ENCODE assay signal across 13 cellular contexts in the genomic region with DNA sequence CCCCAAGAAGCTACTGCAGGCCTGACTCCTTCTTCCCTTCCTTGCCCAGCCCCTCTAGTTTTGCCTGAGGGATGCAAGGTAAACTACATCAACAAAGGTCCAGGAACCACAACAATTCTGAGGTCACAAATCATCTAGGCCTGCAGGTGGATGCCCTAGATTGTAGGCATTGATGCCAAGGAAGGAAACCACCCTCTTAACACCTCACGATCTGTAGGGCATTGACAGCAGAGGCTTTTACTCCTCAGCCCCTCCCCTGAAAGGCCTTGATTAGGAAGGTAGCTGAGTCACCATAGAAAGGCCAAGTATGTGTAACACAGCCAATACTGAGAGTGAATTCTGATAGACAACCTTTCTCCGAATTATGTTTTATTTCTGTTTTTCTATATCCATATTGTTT. TPM values are rescaled to one million over a fixed set of nuclear protein-coding genes. Genes with fewer than 3 reads are reported as not detected.
DNase-seq lines count a peak whose midpoint lies in the region; ATAC-seq lines count a peak whose summit lies in the region.
"Had no signal": no experiment of that assay in that cellular context is flagged by ENCODE, and none has a peak within 500 bp of the region (broad histone marks: within the 10 kb centered on the region; RNA-seq: fewer than 3 reads in every experiment).

No MANE protein-coding gene starts in this region.

- POLR2A ChIA-PET in activated CD4-positive, alpha-beta memory T cell treated with anti-CD3 and anti-CD28 coated beads for 36 hours (lab: Charles Lee), result no interaction called here

- H3K27ac ChIP-seq in substantia nigra (ENCODE audit: low read depth, low read length, poor library complexity, severe bottlenecking), result no peak overlapping the region
- H3K27ac ChIP-seq: dorsolateral prefrontal cortex, left ventricle myocardium inferior had no signal

- peaks cover 27% of the 10 kb centered on the region for H3K4me1 Mint-ChIP-seq in activated CD4-positive, alpha-beta memory T cell treated with anti-CD3 and anti-CD28 coated beads for 36 hours (ENCODE audit: low read depth)

- H3K36me3 Mint-ChIP-seq in activated CD4-positive, alpha-beta memory T cell treated with anti-CD3 and anti-CD28 coated beads for 36 hours, result peaks cover 5% of the 10 kb centered on the region

- no peak overlapping the region for H3K27ac Mint-ChIP-seq in activated CD4-positive, alpha-beta memory T cell treated with anti-CD3 and anti-CD28 coated beads for 36 hours

- peaks cover 5% of the 10 kb centered on the region for H3K9me3 Mint-ChIP-seq in activated CD4-positive, alpha-beta memory T cell treated with anti-CD3 and anti-CD28 coated beads for 36 hours

- DNase-seq in activated CD4-positive, CD25-positive, alpha-beta regulatory T cell treated with anti-CD3 and anti-CD28 coated beads, Interleukin-2, amount 50 U/mL, for 72 hours, result no peak
- peak; percentile 20 for DNase-seq in activated CD4-positive, alpha-beta memory T cell treated with anti-CD3 and anti-CD28 coated beads for 36 hours
- DNase-seq in kidney tubule cell (ENCODE audit: low spot score) (peak; percentile 42), substantia nigra (lab: John Stamatoyannopoulos, UW) (no peak), AG08395 (ENCODE audit: low spot score) (no peak)
- DNase-seq: ACHN, dorsolateral prefrontal cortex, glutamatergic neuron, left ventricle myocardium inferior, NCI-H187 had no signal

- no peaks in the 10 kb centered on the region for H3K27me3 Mint-ChIP-seq in activated CD4-positive, alpha-beta memory T cell treated with anti-CD3 and anti-CD28 coated beads for 36 hours

- intact Hi-C loops in activated CD4-positive, alpha-beta memory T cell treated with anti-CD3 and anti-CD28 coated beads for 36 hours (cut with micrococcal nuclease), result no loop called here

- ATAC-seq in activated CD4-positive, CD25-positive, alpha-beta regulatory T cell treated with anti-CD3 and anti-CD28 coated beads, Interleukin-2, amount 50 U/mL, for 24 hours, result peak; percentile 60 to 70
- peak; percentile 46 for ATAC-seq in HG02981 (IDR thresholded peaks at IDR 0.05; ENCODE audit: unreplicated experiment)
- no peak for ATAC-seq in GM21723 (IDR thresholded peaks at IDR 0.05; ENCODE audit: unreplicated experiment)

- CTCF ChIA-PET in activated CD4-positive, alpha-beta memory T cell treated with anti-CD3 and anti-CD28 coated beads for 36 hours (lab: Charles Lee), result interaction anchor here (0.6 kb wide), 1 partner anchor 76 kb away, joined by 3 read pairs; no protein-coding TSS in a partner anchor

- no peak overlapping the region for H3K4me3 Mint-ChIP-seq in activated CD4-positive, alpha-beta memory T cell treated with anti-CD3 and anti-CD28 coated beads for 36 hours

RNA-seq across cellular contexts. Expression of a gene that starts 46.7 kb away (rescaled TPM):
- 10 to 100 TPM; 17.2 to 18.3 TPM for total RNA-seq in activated CD4-positive, alpha-beta memory T cell treated with anti-CD3 and anti-CD28 coated beads for 36 hours

Comparison
In these comparisons a context has a peak if more than half of its experiments do, and no peak if none do; other contexts are left out.
1. DNase-seq: peak in activated CD4-positive, alpha-beta memory T cell treated with anti-CD3 and anti-CD28 coated beads for 36 hours (single experiment) and kidney tubule cell (single experiment); none in activated CD4-positive, CD25-positive, alpha-beta regulatory T cell treated with anti-CD3 and anti-CD28 coated beads, Interleukin-2, amount 50 U/mL, for 72 hours (single experiment), substantia nigra (0 of 49) and AG08395 (single experiment).